Comparison of ENCODE assay signal across 2 cellular contexts in the genomic region with DNA sequence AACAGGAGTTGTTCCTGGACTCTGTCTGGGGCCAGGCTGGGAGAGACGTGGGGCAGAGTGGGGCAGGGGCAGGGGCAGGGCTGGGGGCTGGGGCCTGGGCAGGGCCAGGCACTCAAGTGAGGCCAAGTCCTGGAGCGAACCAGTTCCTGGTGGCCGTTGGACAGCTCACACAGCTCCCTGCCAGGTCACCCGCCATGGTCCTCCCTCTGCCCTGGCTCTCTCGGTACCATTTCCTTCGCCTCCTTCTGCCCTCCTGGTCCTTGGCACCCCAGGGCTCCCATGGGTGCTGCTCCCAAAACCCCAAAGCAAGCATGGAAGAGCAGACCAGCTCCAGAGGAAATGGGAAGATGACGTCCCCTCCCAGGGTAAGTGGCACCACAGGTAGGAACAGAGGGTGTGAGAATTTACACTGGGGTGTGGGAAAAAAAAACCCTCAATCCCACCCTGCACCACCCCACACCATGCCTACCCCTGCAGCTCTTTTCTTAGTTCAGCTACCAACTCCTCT.
A peak's percentile ranks its signal among the peaks of the same experiment; 100 is the strongest.
TF ChIP-seq lines count a peak whose summit lies in the region.

A gene with protein sequence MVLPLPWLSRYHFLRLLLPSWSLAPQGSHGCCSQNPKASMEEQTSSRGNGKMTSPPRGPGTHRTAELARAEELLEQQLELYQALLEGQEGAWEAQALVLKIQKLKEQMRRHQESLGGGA (plus strand): TSS at position 142 of the 508 bp plus-strand sequence. CDS start 53 bp downstream, at position 195.

TF ChIP-seq in WTC11, 78 proteins besides CTCF, POLR2A, EP300 and RAD21 (continued from another document):
- TF ChIP-seq ZBTB21 (CRISPR knock-in tag; IDR thresholded peaks at IDR 0.05; ENCODE audit: borderline replicate concordance) = no peak
- TF ChIP-seq, protein P1, sequence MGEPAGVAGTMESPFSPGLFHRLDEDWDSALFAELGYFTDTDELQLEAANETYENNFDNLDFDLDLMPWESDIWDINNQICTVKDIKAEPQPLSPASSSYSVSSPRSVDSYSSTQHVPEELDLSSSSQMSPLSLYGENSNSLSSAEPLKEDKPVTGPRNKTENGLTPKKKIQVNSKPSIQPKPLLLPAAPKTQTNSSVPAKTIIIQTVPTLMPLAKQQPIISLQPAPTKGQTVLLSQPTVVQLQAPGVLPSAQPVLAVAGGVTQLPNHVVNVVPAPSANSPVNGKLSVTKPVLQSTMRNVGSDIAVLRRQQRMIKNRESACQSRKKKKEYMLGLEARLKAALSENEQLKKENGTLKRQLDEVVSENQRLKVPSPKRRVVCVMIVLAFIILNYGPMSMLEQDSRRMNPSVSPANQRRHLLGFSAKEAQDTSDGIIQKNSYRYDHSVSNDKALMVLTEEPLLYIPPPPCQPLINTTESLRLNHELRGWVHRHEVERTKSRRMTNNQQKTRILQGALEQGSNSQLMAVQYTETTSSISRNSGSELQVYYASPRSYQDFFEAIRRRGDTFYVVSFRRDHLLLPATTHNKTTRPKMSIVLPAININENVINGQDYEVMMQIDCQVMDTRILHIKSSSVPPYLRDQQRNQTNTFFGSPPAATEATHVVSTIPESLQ (CRISPR knock-in tag; IDR thresholded peaks at IDR 0.05) = no peak
- no peak for TF ChIP-seq SP1 (CRISPR knock-in tag; conservative IDR thresholded peaks at IDR 0.05)
- TF ChIP-seq GABPB1 (CRISPR knock-in tag; IDR thresholded peaks at IDR 0.05) = no peak
- TF ChIP-seq, protein P2, sequence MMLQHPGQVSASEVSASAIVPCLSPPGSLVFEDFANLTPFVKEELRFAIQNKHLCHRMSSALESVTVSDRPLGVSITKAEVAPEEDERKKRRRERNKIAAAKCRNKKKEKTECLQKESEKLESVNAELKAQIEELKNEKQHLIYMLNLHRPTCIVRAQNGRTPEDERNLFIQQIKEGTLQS (CRISPR knock-in tag; conservative IDR thresholded peaks at IDR 0.05) = no peak
- TF ChIP-seq, protein P3, sequence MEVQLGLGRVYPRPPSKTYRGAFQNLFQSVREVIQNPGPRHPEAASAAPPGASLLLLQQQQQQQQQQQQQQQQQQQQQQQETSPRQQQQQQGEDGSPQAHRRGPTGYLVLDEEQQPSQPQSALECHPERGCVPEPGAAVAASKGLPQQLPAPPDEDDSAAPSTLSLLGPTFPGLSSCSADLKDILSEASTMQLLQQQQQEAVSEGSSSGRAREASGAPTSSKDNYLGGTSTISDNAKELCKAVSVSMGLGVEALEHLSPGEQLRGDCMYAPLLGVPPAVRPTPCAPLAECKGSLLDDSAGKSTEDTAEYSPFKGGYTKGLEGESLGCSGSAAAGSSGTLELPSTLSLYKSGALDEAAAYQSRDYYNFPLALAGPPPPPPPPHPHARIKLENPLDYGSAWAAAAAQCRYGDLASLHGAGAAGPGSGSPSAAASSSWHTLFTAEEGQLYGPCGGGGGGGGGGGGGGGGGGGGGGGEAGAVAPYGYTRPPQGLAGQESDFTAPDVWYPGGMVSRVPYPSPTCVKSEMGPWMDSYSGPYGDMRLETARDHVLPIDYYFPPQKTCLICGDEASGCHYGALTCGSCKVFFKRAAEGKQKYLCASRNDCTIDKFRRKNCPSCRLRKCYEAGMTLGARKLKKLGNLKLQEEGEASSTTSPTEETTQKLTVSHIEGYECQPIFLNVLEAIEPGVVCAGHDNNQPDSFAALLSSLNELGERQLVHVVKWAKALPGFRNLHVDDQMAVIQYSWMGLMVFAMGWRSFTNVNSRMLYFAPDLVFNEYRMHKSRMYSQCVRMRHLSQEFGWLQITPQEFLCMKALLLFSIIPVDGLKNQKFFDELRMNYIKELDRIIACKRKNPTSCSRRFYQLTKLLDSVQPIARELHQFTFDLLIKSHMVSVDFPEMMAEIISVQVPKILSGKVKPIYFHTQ (CRISPR knock-in tag; IDR thresholded peaks at IDR 0.05) = peak; percentile 85; the same call in 1 of the 2 replicates
- TF ChIP-seq PRRX2 (CRISPR knock-in tag; IDR thresholded peaks at IDR 0.05) = peak; percentile 80; the same call in 1 of the 2 replicates
- TF ChIP-seq, protein P4, sequence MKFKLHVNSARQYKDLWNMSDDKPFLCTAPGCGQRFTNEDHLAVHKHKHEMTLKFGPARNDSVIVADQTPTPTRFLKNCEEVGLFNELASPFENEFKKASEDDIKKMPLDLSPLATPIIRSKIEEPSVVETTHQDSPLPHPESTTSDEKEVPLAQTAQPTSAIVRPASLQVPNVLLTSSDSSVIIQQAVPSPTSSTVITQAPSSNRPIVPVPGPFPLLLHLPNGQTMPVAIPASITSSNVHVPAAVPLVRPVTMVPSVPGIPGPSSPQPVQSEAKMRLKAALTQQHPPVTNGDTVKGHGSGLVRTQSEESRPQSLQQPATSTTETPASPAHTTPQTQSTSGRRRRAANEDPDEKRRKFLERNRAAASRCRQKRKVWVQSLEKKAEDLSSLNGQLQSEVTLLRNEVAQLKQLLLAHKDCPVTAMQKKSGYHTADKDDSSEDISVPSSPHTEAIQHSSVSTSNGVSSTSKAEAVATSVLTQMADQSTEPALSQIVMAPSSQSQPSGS (CRISPR knock-in tag; IDR thresholded peaks at IDR 0.05; ENCODE audit: borderline replicate concordance, low read depth) = no peak
- TF ChIP-seq HMGA2 (CRISPR knock-in tag; IDR thresholded peaks at IDR 0.05) = no peak

TF ChIP-seq in HepG2, 621 proteins besides CTCF, POLR2A, EP300 and RAD21 (continued from another document and continues in another):
- TF ChIP-seq, protein P5, sequence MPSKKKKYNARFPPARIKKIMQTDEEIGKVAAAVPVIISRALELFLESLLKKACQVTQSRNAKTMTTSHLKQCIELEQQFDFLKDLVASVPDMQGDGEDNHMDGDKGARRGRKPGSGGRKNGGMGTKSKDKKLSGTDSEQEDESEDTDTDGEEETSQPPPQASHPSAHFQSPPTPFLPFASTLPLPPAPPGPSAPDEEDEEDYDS (CRISPR knock-in tag; IDR thresholded peaks at IDR 0.05) = no peak
- TF ChIP-seq SAP130 (CRISPR knock-in tag; IDR thresholded peaks at IDR 0.05; ENCODE audit: low read depth) (0 out of 2 replicates have a peak, but pooled peaks have one; percentile 7), KLF15 (CRISPR knock-in tag; IDR thresholded peaks at IDR 0.05; ENCODE audit: borderline replicate concordance) (no peak), KDM5A (IDR thresholded peaks at IDR 0.05; ENCODE audit: borderline replicate concordance, low read length) (no peak), ZNF672 (CRISPR knock-in tag; IDR thresholded peaks at IDR 0.05) (no peak), ZNF839 (CRISPR knock-in tag; IDR thresholded peaks at IDR 0.05; ENCODE audit: borderline replicate concordance) (no peak), PLRG1 (conservative IDR thresholded peaks at IDR 0.05) (no peak), ZNF816 (CRISPR knock-in tag; IDR thresholded peaks at IDR 0.05; ENCODE audit: borderline replicate concordance) (no peak), ONECUT2 (CRISPR knock-in tag; IDR thresholded peaks at IDR 0.05) (no peak), NAIF1 (CRISPR knock-in tag; IDR thresholded peaks at IDR 0.05; ENCODE audit: borderline replicate concordance) (no peak), HMG20B (CRISPR knock-in tag; conservative IDR thresholded peaks at IDR 0.05) (0 out of 2 replicates have a peak, but pooled peaks have one; percentile 18), HNRNPL (IDR thresholded peaks at IDR 0.05; ENCODE audit: low read depth, low read length) (0 out of 2 replicates have a peak, but pooled peaks have one; percentile 18), HIVEP1 (CRISPR knock-in tag; IDR thresholded peaks at IDR 0.05) (0 out of 2 replicates have a peak, but pooled peaks have one; percentile 15), ZNF10 (CRISPR knock-in tag; IDR thresholded peaks at IDR 0.05; ENCODE audit: borderline replicate concordance, low read depth) (no peak), RARA (CRISPR knock-in tag; IDR thresholded peaks at IDR 0.05) (no peak), ZNF703 (CRISPR knock-in tag; IDR thresholded peaks at IDR 0.05; ENCODE audit: borderline replicate concordance) (no peak), SNAPC2 (CRISPR knock-in tag; IDR thresholded peaks at IDR 0.05) (peak; percentile 41; the same call in 1 of the 2 replicates), MAZ (IDR thresholded peaks at IDR 0.05; ENCODE audit: borderline replicate concordance, low read depth, low read length) (0 out of 2 replicates have a peak, but pooled peaks have one; percentile 10), MAZ (CRISPR knock-in tag; IDR thresholded peaks at IDR 0.05; ENCODE audit: low read depth) (no peak), ZNF263 (CRISPR knock-in tag; IDR thresholded peaks at IDR 0.05) (peak; percentile 53; the same call in 1 of the 2 replicates), FOXC1 (CRISPR knock-in tag; IDR thresholded peaks at IDR 0.05; ENCODE audit: borderline replicate concordance) (no peak), SALL1 (CRISPR knock-in tag; IDR thresholded peaks at IDR 0.05) (peak; percentile 31), ZC3H4 (CRISPR knock-in tag; IDR thresholded peaks at IDR 0.05; ENCODE audit: borderline replicate concordance) (0 out of 2 replicates have a peak, but pooled peaks have one; percentile 39), CCAR2 (optimal IDR thresholded peaks at IDR 0.05; ENCODE audit: low read depth, low read length) (no peak), ZNF605 (CRISPR knock-in tag; IDR thresholded peaks at IDR 0.05) (no peak), GZF1 (CRISPR knock-in tag; IDR thresholded peaks at IDR 0.05) (no peak)
- TF ChIP-seq, protein P6, sequence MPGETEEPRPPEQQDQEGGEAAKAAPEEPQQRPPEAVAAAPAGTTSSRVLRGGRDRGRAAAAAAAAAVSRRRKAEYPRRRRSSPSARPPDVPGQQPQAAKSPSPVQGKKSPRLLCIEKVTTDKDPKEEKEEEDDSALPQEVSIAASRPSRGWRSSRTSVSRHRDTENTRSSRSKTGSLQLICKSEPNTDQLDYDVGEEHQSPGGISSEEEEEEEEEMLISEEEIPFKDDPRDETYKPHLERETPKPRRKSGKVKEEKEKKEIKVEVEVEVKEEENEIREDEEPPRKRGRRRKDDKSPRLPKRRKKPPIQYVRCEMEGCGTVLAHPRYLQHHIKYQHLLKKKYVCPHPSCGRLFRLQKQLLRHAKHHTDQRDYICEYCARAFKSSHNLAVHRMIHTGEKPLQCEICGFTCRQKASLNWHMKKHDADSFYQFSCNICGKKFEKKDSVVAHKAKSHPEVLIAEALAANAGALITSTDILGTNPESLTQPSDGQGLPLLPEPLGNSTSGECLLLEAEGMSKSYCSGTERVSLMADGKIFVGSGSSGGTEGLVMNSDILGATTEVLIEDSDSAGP (CRISPR knock-in tag; IDR thresholded peaks at IDR 0.05; ENCODE audit: borderline replicate concordance) = no peak
- TF ChIP-seq, protein P7, sequence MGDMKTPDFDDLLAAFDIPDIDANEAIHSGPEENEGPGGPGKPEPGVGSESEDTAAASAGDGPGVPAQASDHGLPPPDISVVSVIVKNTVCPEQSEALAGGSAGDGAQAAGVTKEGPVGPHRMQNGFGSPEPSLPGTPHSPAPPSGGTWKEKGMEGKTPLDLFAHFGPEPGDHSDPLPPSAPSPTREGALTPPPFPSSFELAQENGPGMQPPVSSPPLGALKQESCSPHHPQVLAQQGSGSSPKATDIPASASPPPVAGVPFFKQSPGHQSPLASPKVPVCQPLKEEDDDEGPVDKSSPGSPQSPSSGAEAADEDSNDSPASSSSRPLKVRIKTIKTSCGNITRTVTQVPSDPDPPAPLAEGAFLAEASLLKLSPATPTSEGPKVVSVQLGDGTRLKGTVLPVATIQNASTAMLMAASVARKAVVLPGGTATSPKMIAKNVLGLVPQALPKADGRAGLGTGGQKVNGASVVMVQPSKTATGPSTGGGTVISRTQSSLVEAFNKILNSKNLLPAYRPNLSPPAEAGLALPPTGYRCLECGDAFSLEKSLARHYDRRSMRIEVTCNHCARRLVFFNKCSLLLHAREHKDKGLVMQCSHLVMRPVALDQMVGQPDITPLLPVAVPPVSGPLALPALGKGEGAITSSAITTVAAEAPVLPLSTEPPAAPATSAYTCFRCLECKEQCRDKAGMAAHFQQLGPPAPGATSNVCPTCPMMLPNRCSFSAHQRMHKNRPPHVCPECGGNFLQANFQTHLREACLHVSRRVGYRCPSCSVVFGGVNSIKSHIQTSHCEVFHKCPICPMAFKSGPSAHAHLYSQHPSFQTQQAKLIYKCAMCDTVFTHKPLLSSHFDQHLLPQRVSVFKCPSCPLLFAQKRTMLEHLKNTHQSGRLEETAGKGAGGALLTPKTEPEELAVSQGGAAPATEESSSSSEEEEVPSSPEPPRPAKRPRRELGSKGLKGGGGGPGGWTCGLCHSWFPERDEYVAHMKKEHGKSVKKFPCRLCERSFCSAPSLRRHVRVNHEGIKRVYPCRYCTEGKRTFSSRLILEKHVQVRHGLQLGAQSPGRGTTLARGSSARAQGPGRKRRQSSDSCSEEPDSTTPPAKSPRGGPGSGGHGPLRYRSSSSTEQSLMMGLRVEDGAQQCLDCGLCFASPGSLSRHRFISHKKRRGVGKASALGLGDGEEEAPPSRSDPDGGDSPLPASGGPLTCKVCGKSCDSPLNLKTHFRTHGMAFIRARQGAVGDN (CRISPR knock-in tag; IDR thresholded peaks at IDR 0.05) = 0 out of 2 replicates have a peak, but pooled peaks have one; percentile 12
- TF ChIP-seq, protein P8, sequence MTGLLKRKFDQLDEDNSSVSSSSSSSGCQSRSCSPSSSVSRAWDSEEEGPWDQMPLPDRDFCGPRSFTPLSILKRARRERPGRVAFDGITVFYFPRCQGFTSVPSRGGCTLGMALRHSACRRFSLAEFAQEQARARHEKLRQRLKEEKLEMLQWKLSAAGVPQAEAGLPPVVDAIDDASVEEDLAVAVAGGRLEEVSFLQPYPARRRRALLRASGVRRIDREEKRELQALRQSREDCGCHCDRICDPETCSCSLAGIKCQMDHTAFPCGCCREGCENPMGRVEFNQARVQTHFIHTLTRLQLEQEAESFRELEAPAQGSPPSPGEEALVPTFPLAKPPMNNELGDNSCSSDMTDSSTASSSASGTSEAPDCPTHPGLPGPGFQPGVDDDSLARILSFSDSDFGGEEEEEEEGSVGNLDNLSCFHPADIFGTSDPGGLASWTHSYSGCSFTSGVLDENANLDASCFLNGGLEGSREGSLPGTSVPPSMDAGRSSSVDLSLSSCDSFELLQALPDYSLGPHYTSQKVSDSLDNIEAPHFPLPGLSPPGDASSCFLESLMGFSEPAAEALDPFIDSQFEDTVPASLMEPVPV (CRISPR knock-in tag; IDR thresholded peaks at IDR 0.05) = peak; percentile 22; the same call in 1 of the 2 replicates
- TF ChIP-seq, protein P9, sequence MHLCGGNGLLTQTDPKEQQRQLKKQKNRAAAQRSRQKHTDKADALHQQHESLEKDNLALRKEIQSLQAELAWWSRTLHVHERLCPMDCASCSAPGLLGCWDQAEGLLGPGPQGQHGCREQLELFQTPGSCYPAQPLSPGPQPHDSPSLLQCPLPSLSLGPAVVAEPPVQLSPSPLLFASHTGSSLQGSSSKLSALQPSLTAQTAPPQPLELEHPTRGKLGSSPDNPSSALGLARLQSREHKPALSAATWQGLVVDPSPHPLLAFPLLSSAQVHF (CRISPR knock-in tag; IDR thresholded peaks at IDR 0.05) = no peak
- TF ChIP-seq, protein P10, sequence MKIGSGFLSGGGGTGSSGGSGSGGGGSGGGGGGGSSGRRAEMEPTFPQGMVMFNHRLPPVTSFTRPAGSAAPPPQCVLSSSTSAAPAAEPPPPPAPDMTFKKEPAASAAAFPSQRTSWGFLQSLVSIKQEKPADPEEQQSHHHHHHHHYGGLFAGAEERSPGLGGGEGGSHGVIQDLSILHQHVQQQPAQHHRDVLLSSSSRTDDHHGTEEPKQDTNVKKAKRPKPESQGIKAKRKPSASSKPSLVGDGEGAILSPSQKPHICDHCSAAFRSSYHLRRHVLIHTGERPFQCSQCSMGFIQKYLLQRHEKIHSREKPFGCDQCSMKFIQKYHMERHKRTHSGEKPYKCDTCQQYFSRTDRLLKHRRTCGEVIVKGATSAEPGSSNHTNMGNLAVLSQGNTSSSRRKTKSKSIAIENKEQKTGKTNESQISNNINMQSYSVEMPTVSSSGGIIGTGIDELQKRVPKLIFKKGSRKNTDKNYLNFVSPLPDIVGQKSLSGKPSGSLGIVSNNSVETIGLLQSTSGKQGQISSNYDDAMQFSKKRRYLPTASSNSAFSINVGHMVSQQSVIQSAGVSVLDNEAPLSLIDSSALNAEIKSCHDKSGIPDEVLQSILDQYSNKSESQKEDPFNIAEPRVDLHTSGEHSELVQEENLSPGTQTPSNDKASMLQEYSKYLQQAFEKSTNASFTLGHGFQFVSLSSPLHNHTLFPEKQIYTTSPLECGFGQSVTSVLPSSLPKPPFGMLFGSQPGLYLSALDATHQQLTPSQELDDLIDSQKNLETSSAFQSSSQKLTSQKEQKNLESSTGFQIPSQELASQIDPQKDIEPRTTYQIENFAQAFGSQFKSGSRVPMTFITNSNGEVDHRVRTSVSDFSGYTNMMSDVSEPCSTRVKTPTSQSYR (CRISPR knock-in tag; IDR thresholded peaks at IDR 0.05; ENCODE audit: borderline replicate concordance) = no peak
